Comparison of ENCODE assay signal across 8 cellular contexts in genomic region chr5:72307968-72308852, GRCh38. TPM values are rescaled to one million over a fixed set of nuclear protein-coding genes. Genes with fewer than 3 reads are reported as not detected.
DNase-seq lines count a peak whose midpoint lies in the region; ATAC-seq and TF ChIP-seq lines count a peak whose summit lies in the region.

No MANE protein-coding gene starts in this region.

- H3K4me1 Mint-ChIP-seq in chondrocyte (ENCODE audit: low read depth) = peaks cover 24% of the 10 kb centered on the region

- no peaks in the 10 kb centered on the region for H3K27me3 ChIP-seq in BJ (ENCODE audit: control insufficient read depth, insufficient read depth, low read length)

- TF ChIP-seq POLR2A in GM19193 (IDR thresholded peaks at IDR 0.05; ENCODE audit: extremely low read depth, insufficient read depth, insufficient read length) = peak; percentile 99

- peak overlapping the region; percentile 84 for H3K4me3 Mint-ChIP-seq in chondrocyte (ENCODE audit: unreplicated experiment)

- peaks cover 3% of the 10 kb centered on the region for H3K9me3 Mint-ChIP-seq in chondrocyte (ENCODE audit: low read depth)

- peak overlapping the region; percentile 62 for H3K4me3 ChIP-seq in BJ (ENCODE audit: low read depth, low read length)

- TF ChIP-seq CTCF in BJ (IDR thresholded peaks at IDR 0.05; ENCODE audit: insufficient read depth, low read depth, low read length) = peak; percentile 81
- peak; percentile 91 for TF ChIP-seq CTCF in chondrocyte (IDR thresholded peaks at IDR 0.05)

- ATAC-seq in HG03432 (IDR thresholded peaks at IDR 0.05; ENCODE audit: unreplicated experiment) = peak; percentile 93

- DNase-seq in BJ (ENCODE audit: low read depth) (peak; percentile 84), NCI-H446 treated with DMSO at 0.1 percent for 48 hours (lab: John Stamatoyannopoulos, UW) (peak; percentile 96), chondrocyte (ENCODE audit: low spot score) (peak; percentile 99), kidney glomerular epithelial cell (lab: John Stamatoyannopoulos, UW) (peak; percentile 96)
- peak; percentile 90 for DNase-seq in activated CD4-positive, alpha-beta T cell treated with anti-CD3 and anti-CD28 coated beads for 24 hours (ENCODE audit: low read depth in 2 of 2)
- peak; percentile 92 for DNase-seq in stimulated activated CD4-positive, alpha-beta T cell treated with anti-CD3 and anti-CD28 coated beads, Interleukin-15, amount 100 ng/mL, for 48 hours (ENCODE audit: low read depth in 2 of 2)

- peaks cover 5% of the 10 kb centered on the region for H3K36me3 ChIP-seq in BJ (ENCODE audit: control insufficient read depth, insufficient read depth, low read length)

- H3K27ac Mint-ChIP-seq in chondrocyte (ENCODE audit: unreplicated experiment) = peak overlapping the region; percentile 98

- H3K27me3 Mint-ChIP-seq in chondrocyte (ENCODE audit: low read depth) = no peaks in the 10 kb centered on the region

- H3K36me3 Mint-ChIP-seq in chondrocyte (ENCODE audit: low read depth) = peaks cover 7% of the 10 kb centered on the region

- POLR2A ChIA-PET in BJ (lab: Charles Lee) = interaction anchor here (0.6 kb wide), 1 partner anchor 169 kb away, joined by 4 read pairs; no protein-coding TSS in a partner anchor

- CTCF ChIA-PET in BJ (lab: Yijun Ruan, JAX) = interaction anchor here (0.6 to 2.4 kb wide), 35 partner anchors 8 to 537 kb away, joined by 3 to 34 read pairs (median 4); partner anchors contain the start of genes MRPS27 and PTCD2

RNA-seq across cellular contexts. Expression of gene MRPS27, which starts 11.8 kb away (rescaled TPM):
- polyA plus RNA-seq in BJ (2011; rRNA removed) = 52.6 and 58.8 TPM in 2 replicates
- polyA minus RNA-seq in BJ (2011; rRNA and poly(A)+ RNA removed) = 57.0 and 104 TPM in 2 replicates
- 26.0 to 38.0 TPM (median 33.3 TPM) in 3 replicates for total RNA-seq in chondrocyte

RNA-seq across cellular contexts. Expression of gene PTCD2, which starts 12.0 kb away (rescaled TPM):
- 7.7 and 11.4 TPM in 2 replicates for polyA plus RNA-seq in BJ (2011; rRNA removed)
- polyA minus RNA-seq in BJ (2011; rRNA and poly(A)+ RNA removed) = 6.2 and 6.3 TPM in 2 replicates
- 8.5 to 14.5 TPM (median 8.8 TPM) in 3 replicates for total RNA-seq in chondrocyte

Comparison
In these comparisons a context has a peak if more than half of its experiments do, and no peak if none do; other contexts are left out.
1. Peak in every context shown above with its lines: DNase-seq, ATAC-seq and H3K4me3 ChIP-seq.